ENCODE assay signal across 1 cellular context in genomic region chr14:68947802-68948201, GRCh38.
TF ChIP-seq lines count a peak whose summit lies in the region.

No MANE protein-coding gene starts in this region.

TF ChIP-seq in HEK293, 187 proteins besides CTCF, POLR2A, EP300 and RAD21 (continued from another document):
- TF ChIP-seq, protein P1, sequence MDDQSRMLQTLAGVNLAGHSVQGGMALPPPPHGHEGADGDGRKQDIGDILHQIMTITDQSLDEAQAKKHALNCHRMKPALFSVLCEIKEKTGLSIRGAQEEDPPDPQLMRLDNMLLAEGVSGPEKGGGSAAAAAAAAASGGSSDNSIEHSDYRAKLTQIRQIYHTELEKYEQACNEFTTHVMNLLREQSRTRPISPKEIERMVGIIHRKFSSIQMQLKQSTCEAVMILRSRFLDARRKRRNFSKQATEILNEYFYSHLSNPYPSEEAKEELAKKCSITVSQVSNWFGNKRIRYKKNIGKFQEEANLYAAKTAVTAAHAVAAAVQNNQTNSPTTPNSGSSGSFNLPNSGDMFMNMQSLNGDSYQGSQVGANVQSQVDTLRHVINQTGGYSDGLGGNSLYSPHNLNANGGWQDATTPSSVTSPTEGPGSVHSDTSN (CRISPR knock-in tag; IDR thresholded peaks at IDR 0.05) = no peak
- TF ChIP-seq ZBTB11 (tag by site-specific recombination; conservative IDR thresholded peaks at IDR 0.05; ENCODE audit: low read depth) = no peak
- TF ChIP-seq, protein P2, sequence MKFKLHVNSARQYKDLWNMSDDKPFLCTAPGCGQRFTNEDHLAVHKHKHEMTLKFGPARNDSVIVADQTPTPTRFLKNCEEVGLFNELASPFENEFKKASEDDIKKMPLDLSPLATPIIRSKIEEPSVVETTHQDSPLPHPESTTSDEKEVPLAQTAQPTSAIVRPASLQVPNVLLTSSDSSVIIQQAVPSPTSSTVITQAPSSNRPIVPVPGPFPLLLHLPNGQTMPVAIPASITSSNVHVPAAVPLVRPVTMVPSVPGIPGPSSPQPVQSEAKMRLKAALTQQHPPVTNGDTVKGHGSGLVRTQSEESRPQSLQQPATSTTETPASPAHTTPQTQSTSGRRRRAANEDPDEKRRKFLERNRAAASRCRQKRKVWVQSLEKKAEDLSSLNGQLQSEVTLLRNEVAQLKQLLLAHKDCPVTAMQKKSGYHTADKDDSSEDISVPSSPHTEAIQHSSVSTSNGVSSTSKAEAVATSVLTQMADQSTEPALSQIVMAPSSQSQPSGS (tag by site-specific recombination; IDR thresholded peaks at IDR 0.05; ENCODE audit: low read depth) = no peak
- TF ChIP-seq ZNF48 (tag by site-specific recombination; IDR thresholded peaks at IDR 0.05) = no peak
- peak; percentile 95 for TF ChIP-seq OSR2 (tag by site-specific recombination; IDR thresholded peaks at IDR 0.05)
- no peak for TF ChIP-seq ZNF785 (tag by site-specific recombination; IDR thresholded peaks at IDR 0.05)
- no peak for TF ChIP-seq ZNF354C (tag by site-specific recombination; IDR thresholded peaks at IDR 0.05; ENCODE audit: borderline replicate concordance, low read depth)
- TF ChIP-seq ZNF423 (tag by site-specific recombination; IDR thresholded peaks at IDR 0.05) = peak; percentile 86
- TF ChIP-seq ZNF707 (tag by site-specific recombination; IDR thresholded peaks at IDR 0.05) = no peak
- TF ChIP-seq HIC1 (tag by site-specific recombination; IDR thresholded peaks at IDR 0.05) = no peak
- no peak for TF ChIP-seq PRDM1 (tag by site-specific recombination; IDR thresholded peaks at IDR 0.05)
- peak; percentile 73; the same call in 1 of the 2 replicates for TF ChIP-seq KLF17 (tag by site-specific recombination; IDR thresholded peaks at IDR 0.05)
- TF ChIP-seq KLF1 (tag by site-specific recombination; IDR thresholded peaks at IDR 0.05) = peak; percentile 92
- no peak for TF ChIP-seq SCRT2 (tag by site-specific recombination; IDR thresholded peaks at IDR 0.05)
- TF ChIP-seq, protein P3, sequence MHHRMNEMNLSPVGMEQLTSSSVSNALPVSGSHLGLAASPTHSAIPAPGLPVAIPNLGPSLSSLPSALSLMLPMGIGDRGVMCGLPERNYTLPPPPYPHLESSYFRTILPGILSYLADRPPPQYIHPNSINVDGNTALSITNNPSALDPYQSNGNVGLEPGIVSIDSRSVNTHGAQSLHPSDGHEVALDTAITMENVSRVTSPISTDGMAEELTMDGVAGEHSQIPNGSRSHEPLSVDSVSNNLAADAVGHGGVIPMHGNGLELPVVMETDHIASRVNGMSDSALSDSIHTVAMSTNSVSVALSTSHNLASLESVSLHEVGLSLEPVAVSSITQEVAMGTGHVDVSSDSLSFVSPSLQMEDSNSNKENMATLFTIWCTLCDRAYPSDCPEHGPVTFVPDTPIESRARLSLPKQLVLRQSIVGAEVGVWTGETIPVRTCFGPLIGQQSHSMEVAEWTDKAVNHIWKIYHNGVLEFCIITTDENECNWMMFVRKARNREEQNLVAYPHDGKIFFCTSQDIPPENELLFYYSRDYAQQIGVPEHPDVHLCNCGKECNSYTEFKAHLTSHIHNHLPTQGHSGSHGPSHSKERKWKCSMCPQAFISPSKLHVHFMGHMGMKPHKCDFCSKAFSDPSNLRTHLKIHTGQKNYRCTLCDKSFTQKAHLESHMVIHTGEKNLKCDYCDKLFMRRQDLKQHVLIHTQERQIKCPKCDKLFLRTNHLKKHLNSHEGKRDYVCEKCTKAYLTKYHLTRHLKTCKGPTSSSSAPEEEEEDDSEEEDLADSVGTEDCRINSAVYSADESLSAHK (tag by site-specific recombination; IDR thresholded peaks at IDR 0.05) = 0 out of 2 replicates have a peak, but pooled peaks have one; percentile 33
- TF ChIP-seq, protein P4, sequence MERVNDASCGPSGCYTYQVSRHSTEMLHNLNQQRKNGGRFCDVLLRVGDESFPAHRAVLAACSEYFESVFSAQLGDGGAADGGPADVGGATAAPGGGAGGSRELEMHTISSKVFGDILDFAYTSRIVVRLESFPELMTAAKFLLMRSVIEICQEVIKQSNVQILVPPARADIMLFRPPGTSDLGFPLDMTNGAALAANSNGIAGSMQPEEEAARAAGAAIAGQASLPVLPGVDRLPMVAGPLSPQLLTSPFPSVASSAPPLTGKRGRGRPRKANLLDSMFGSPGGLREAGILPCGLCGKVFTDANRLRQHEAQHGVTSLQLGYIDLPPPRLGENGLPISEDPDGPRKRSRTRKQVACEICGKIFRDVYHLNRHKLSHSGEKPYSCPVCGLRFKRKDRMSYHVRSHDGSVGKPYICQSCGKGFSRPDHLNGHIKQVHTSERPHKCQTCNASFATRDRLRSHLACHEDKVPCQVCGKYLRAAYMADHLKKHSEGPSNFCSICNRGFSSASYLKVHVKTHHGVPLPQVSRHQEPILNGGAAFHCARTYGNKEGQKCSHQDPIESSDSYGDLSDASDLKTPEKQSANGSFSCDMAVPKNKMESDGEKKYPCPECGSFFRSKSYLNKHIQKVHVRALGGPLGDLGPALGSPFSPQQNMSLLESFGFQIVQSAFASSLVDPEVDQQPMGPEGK (tag by site-specific recombination; IDR thresholded peaks at IDR 0.05) = peak; percentile 46
- TF ChIP-seq ZNF610 (tag by site-specific recombination; IDR thresholded peaks at IDR 0.05; ENCODE audit: borderline replicate concordance) = no peak
- TF ChIP-seq ZEB2 (tag by site-specific recombination; IDR thresholded peaks at IDR 0.05) = peak; percentile 56; the same call in 1 of the 2 replicates
- no peak for TF ChIP-seq MYNN (tag by site-specific recombination; IDR thresholded peaks at IDR 0.05; ENCODE audit: borderline replicate concordance)
- no peak for TF ChIP-seq ZNF654 (tag by site-specific recombination; IDR thresholded peaks at IDR 0.05; ENCODE audit: low read depth)
- no peak for TF ChIP-seq RBAK (tag by site-specific recombination; IDR thresholded peaks at IDR 0.05)
- TF ChIP-seq ZNF549 (tag by site-specific recombination; IDR thresholded peaks at IDR 0.05) = no peak
- no peak for TF ChIP-seq ZSCAN23 (tag by site-specific recombination; IDR thresholded peaks at IDR 0.05)
- no peak for TF ChIP-seq ZNF157 (tag by site-specific recombination; IDR thresholded peaks at IDR 0.05)
- no peak for TF ChIP-seq ZNF175 (tag by site-specific recombination; IDR thresholded peaks at IDR 0.05)
- TF ChIP-seq ZNF645 (tag by site-specific recombination; IDR thresholded peaks at IDR 0.05) = no peak
- TF ChIP-seq IKZF3 (tag by site-specific recombination; IDR thresholded peaks at IDR 0.05) = no peak
- TF ChIP-seq KLF7 (tag by site-specific recombination; IDR thresholded peaks at IDR 0.05; ENCODE audit: borderline replicate concordance) = peak; percentile 60; the same call in 1 of the 2 replicates
